ENCODE assay signal across 1 cellular context in the genomic region with DNA sequence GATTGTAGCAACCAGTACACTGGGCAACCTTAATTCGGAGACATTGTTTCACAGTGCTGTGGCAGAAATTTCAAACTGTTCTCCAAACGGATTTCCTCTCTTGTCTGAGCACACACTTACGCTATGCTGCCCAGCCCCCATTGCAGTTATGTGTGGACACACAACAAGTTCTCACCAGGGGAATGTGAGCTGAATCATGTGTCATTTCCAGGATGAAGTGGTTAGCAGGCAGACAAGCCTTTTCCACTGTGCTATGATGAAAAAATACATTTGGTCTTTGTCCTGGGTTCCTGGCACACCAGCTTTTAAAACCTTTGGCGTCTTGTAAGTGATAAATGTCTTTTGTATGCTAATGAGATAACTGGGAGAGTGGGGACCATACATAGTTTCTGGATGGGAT.
A peak's percentile ranks its signal among the peaks of the same experiment; 100 is the strongest.
TF ChIP-seq lines count a peak whose summit lies in the region.

No MANE protein-coding gene starts in this region.

TF ChIP-seq in endothelial cell of umbilical vein, 7 proteins besides CTCF, POLR2A, EP300 and RAD21:
- TF ChIP-seq FOS (IDR thresholded peaks at IDR 0.05; ENCODE audit: borderline replicate concordance, insufficient read depth, low read length): peak; percentile 84
- peak; percentile 52 for TF ChIP-seq JUN (IDR thresholded peaks at IDR 0.05; ENCODE audit: borderline replicate concordance, insufficient read depth, insufficient read length, low read depth)
- peak; percentile 39 for TF ChIP-seq POLR2AphosphoS5 (IDR thresholded peaks at IDR 0.05; ENCODE audit: insufficient read depth, low read depth, low read length)
- no peak for TF ChIP-seq MYC (IDR thresholded peaks at IDR 0.05; ENCODE audit: low read depth, low read length)
